8 cellular contexts compared by ENCODE assay signal in the genomic region with DNA sequence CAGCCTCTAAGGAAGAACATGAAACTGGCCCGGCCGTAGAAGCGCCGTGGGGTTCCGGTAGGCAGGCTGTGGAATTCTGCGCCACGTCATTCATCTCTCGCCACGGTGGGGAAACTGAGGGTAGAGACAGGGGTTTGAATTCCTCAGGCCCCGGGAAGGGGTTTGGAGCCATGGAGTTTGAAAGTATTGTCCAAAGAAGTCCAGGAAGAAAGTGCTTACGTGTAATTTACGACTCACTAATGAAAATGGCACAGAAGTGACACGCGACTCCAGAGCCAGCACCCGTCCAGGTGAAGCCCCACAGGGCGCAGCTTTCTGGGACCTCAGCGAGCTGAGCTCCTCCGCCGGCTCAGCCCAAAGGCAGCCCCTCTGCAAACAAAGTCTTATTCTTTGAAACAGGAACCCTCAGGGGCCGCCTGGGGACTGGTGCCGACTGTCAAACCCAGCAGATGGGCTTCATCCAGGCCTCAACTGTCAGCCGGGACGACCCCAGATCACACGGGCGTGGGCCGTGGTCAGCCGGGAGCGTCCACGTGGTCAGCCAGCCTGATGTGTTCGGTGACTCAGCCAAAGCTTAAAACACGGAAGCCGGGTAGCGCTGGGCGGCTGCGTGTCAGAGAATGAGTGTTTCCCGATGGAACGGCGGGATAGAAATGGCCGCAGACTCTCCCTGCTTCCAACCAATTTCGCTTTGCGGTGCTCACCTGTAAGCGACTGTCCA.
A peak's percentile ranks its signal among the peaks of the same experiment; 100 is the strongest.
DNase-seq lines count a peak whose midpoint lies in the region; TF ChIP-seq lines count a peak whose summit lies in the region.
"Not testable (repeated sequence)": the region's sequence is repeated elsewhere in the genome, so short reads cannot be mapped to it uniquely, and the experiment has no call there.

No MANE protein-coding gene starts in this region.

- TF ChIP-seq CTCF in AG04450 (IDR thresholded peaks at IDR 0.05; ENCODE audit: low read depth, low read length); brain microvascular endothelial cell (IDR thresholded peaks at IDR 0.05; ENCODE audit: low read depth, low read length, missing control alignments); fibroblast of lung (conservative IDR thresholded peaks at IDR 0.05 in 1 of 2, IDR thresholded peaks at IDR 0.05 in 1 of 2; ENCODE audit: low read depth in 1 of 2, low read length in 2 of 2); right atrium auricular region (IDR thresholded peaks at IDR 0.05); tibial nerve (IDR thresholded peaks at IDR 0.05): not testable (repeated sequence)

- POLR2A ChIA-PET in AG04450 (lab: Yijun Ruan, JAX), result not testable (repeated sequence)

- H3K27me3 ChIP-seq in AG04450 (ENCODE audit: control insufficient read depth, insufficient read depth, low read length); brain microvascular endothelial cell (replicated peaks); fibroblast of lung (ENCODE audit: control insufficient read depth, insufficient read depth, low read length); right atrium auricular region; tibial nerve: not testable (repeated sequence)

- not testable (repeated sequence) for H3K79me2 ChIP-seq in fibroblast of lung (ENCODE audit: control insufficient read depth, insufficient read depth, low read length)

- CTCF ChIA-PET in AG04450 (lab: Charles Lee), result not testable (repeated sequence)

- TF ChIP-seq POLR2A in tibial nerve (IDR thresholded peaks at IDR 0.05), result not testable (repeated sequence)

- H4K20me1 ChIP-seq in fibroblast of lung (ENCODE audit: control insufficient read depth, extremely low read depth, insufficient read depth, low read length), result not testable (repeated sequence)

- 75 to 77% methylated on average over 28 to 33 of the region's 42 CpGs for WGBS in tibial nerve, 2 donors

- H3K4me1 ChIP-seq in fibroblast of lung (ENCODE audit: control insufficient read depth, extremely low read depth, insufficient read depth, low read length), result not testable (repeated sequence)
- H3K4me1 ChIP-seq in right atrium auricular region (peaks cover 0 to 45% of the 10 kb centered on the region in 2 donors), tibial nerve (peaks cover 0 to 21% (median 0%) of the 10 kb centered on the region in 4 donors)

- peak; percentile 23 for DNase-seq in AG04450 (ENCODE audit: low read depth, low spot score)
- DNase-seq in MV-4-11 (lab: John Stamatoyannopoulos, UW), result peak; percentile 39
- DNase-seq in brain microvascular endothelial cell, result peak; percentile 8
- DNase-seq in fibroblast of lung (ENCODE audit: low read depth in 2 of 2), result peak; percentile 56 to 88
- DNase-seq in right atrium auricular region (ENCODE audit: low spot score), result peak; percentile 93
- peak; percentile 90 for DNase-seq in mesenteric fat pad (ENCODE audit: low spot score)
- DNase-seq in renal cortical epithelial cell (ENCODE audit: low read depth), result peak; percentile 26
- peak; percentile 68 to 73 for DNase-seq in tibial nerve (ENCODE audit: low spot score in 2 of 2)

- H3K4me2 ChIP-seq in fibroblast of lung (ENCODE audit: extremely low read depth, insufficient read depth, low read length), result peak overlapping the region; percentile 44

- in situ Hi-C loops in brain microvascular endothelial cell (cut with HindIII; ENCODE audit: low pct_ligation_motif_present, low sequenced_read_pairs), result not testable (repeated sequence)

- peak in 1 of 2 donors; percentile 11 for TF ChIP-seq EP300 in tibial nerve (IDR thresholded peaks at IDR 0.05)

- H2AFZ ChIP-seq in fibroblast of lung (ENCODE audit: low read length), result peak overlapping the region; percentile 41

- H3K9me3 ChIP-seq in AG04450 (ENCODE audit: control insufficient read depth, insufficient read depth, low read length); fibroblast of lung (ENCODE audit: control insufficient read depth, insufficient read depth, low read depth, low read length); right atrium auricular region; tibial nerve: not testable (repeated sequence)

- H3K27ac ChIP-seq in AG04450 (ENCODE audit: low read depth, low read length) (peak overlapping the region; percentile 52), fibroblast of lung (ENCODE audit: insufficient read depth, low read length) (peak overlapping the region; percentile 85), right atrium auricular region (peak overlapping the region; percentile 72 to 86), tibial nerve (peak overlapping the region in 3 of 4 donors; percentile 62 to 75 (median 67))
- H3K27ac ChIP-seq in brain microvascular endothelial cell, result not testable (repeated sequence)

- H3K36me3 ChIP-seq in brain microvascular endothelial cell (replicated peaks); fibroblast of lung (ENCODE audit: control insufficient read depth, insufficient read depth, low read length); right atrium auricular region; tibial nerve: not testable (repeated sequence)

- not testable (repeated sequence) for H3K4me3 ChIP-seq in AG04450 (ENCODE audit: low read depth, low read length); brain microvascular endothelial cell (ENCODE audit: low read depth, low read length); fibroblast of lung (replicated peaks in 1 of 4; ENCODE audit: control extremely low read depth in 1 of 4, insufficient read depth in 1 of 4, low read depth in 3 of 4, low read length in 4 of 4); tibial nerve
- peak overlapping the region in 1 of 2 donors; percentile 25 for H3K4me3 ChIP-seq in right atrium auricular region

- H3K9ac ChIP-seq in fibroblast of lung (ENCODE audit: insufficient read depth, low read length), result peak overlapping the region; percentile 37

Comparison
In these comparisons a context has a peak if more than half of its experiments do, and no peak if none do; other contexts are left out.
1. DNase-seq: peak in every context shown above with its lines; median percentile 93 in right atrium auricular region; 90 in mesenteric fat pad; 72 in fibroblast of lung; 70 in tibial nerve; 39 in MV-4-11; 26 in renal cortical epithelial cell; 23 in AG04450; 8 in brain microvascular endothelial cell.